ENCODE assay signal across 13 cellular contexts in the genomic region with DNA sequence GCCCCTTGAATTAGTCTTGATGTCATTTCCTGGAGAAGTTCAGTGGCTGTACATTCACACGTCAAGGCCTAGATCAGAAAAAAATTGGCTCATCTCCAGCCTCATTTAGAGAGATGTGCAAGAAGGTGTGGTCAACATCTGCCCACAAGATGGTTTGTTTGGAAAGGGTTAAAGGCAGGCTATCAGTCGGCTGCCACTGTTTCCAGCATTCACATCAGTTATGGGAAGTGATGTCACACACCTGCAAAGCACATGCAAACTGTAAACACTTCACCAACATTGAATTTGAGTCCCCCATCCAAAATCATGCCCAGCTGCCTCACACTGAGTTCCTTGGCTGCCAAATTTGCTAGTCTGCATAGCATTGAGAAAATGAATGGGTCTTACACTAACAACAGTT.
DNase-seq lines count a peak whose midpoint lies in the region; ATAC-seq and TF ChIP-seq lines count a peak whose summit lies in the region.
"Had no signal": no experiment of that assay in that cellular context is flagged by ENCODE, and none has a peak within 500 bp of the region (broad histone marks: within the 10 kb centered on the region; RNA-seq: fewer than 3 reads in every experiment).

No MANE protein-coding gene starts in this region.

- H4K20me1 ChIP-seq in OCI-LY3 (ENCODE audit: insufficient read depth, low read length): no peaks in the 10 kb centered on the region

- H3K36me3 ChIP-seq in OCI-LY3 (replicated peaks; ENCODE audit: low read depth, low read length): no peaks in the 10 kb centered on the region
- no peaks in the 10 kb centered on the region for H3K36me3 ChIP-seq in WERI-Rb-1

- H3K4me1 ChIP-seq in OCI-LY3 (ENCODE audit: low read length): no peaks in the 10 kb centered on the region

- H3K4me1 Mint-ChIP-seq in activated T-cell treated with anti-CD3 and anti-CD28 coated beads, Interleukin-2, amount 50 U/mL, for 72 hours (ENCODE audit: low read depth): no peaks in the 10 kb centered on the region
- H3K4me1 Mint-ChIP-seq: CD4-positive, alpha-beta memory T cell had no signal

- TF ChIP-seq CTCF in OCI-LY3 (IDR thresholded peaks at IDR 0.05; ENCODE audit: low read depth, low read length): no peak
- no peak for TF ChIP-seq CTCF in fibroblast of mammary gland (conservative IDR thresholded peaks at IDR 0.05; ENCODE audit: control insufficient read depth, insufficient read depth, low read depth, low read length)
- no peak for TF ChIP-seq CTCF in WERI-Rb-1 (IDR thresholded peaks at IDR 0.05; ENCODE audit: low read depth, low read length)

- H3K36me3 Mint-ChIP-seq in activated T-cell treated with anti-CD3 and anti-CD28 coated beads, Interleukin-2, amount 50 U/mL, for 72 hours (ENCODE audit: insufficient read depth in 2 of 2): no peaks in the 10 kb centered on the region
- H3K36me3 Mint-ChIP-seq: CD4-positive, alpha-beta memory T cell had no signal

- H3K27me3 Mint-ChIP-seq in activated T-cell treated with anti-CD3 and anti-CD28 coated beads, Interleukin-2, amount 50 U/mL, for 72 hours (ENCODE audit: low read depth): no peaks in the 10 kb centered on the region
- H3K27me3 Mint-ChIP-seq: CD4-positive, alpha-beta memory T cell had no signal

- H3K9me3 Mint-ChIP-seq in activated T-cell treated with anti-CD3 and anti-CD28 coated beads, Interleukin-2, amount 50 U/mL, for 72 hours: peaks cover 0 to 2% of the 10 kb centered on the region in 2 donors

- DNase-seq in NK-92 treated with Interleukin-12 subunit alpha and Interleukin-12 subunit beta, amount 100 ng/mL, for 24 hours (lab: John Stamatoyannopoulos, UW): peak; percentile 7
- no peak for DNase-seq in NK-92 (lab: John Stamatoyannopoulos, UW; ENCODE audit: unreplicated experiment)
- peak; percentile 73 for DNase-seq in NCI-H1092 treated with DMSO at 0.1 percent for 48 hours (lab: John Stamatoyannopoulos, UW)
- DNase-seq in fibroblast of mammary gland (ENCODE audit: low read depth): peak; percentile 6
- DNase-seq in activated T-cell treated with anti-CD3 and anti-CD28 coated beads, Interleukin-2, amount 50 U/mL, for 72 hours: no peak
- DNase-seq in stimulated activated naive CD4-positive, alpha-beta T cell (lab: John Stamatoyannopoulos, UW): no peak
- no peak for DNase-seq in WERI-Rb-1
- DNase-seq: CD4-positive, alpha-beta memory T cell; GF-D8; NCI-H1694 treated with DMSO at 0.1 percent for 48 hours; NCI-H2171; NCI-H526 had no signal

- no peaks in the 10 kb centered on the region for H3K79me2 ChIP-seq in OCI-LY3 (ENCODE audit: low read length)

- peak overlapping the region; percentile 49; the same call in 1 of the 2 replicates for H2AFZ ChIP-seq in OCI-LY3 (ENCODE audit: low read depth, low read length)

- H3K9ac ChIP-seq in OCI-LY3 (ENCODE audit: low read length): no peak overlapping the region

- no peak overlapping the region for H3K27ac Mint-ChIP-seq in activated T-cell treated with anti-CD3 and anti-CD28 coated beads, Interleukin-2, amount 50 U/mL, for 72 hours
- H3K27ac Mint-ChIP-seq: CD4-positive, alpha-beta memory T cell had no signal

- no peak for ATAC-seq in activated T-cell treated with anti-CD3 and anti-CD28 coated beads, Interleukin-2, amount 50 U/mL, for 72 hours (replicated peaks in 1 of 2)

- H3K9me3 ChIP-seq in OCI-LY3 (ENCODE audit: insufficient read depth, low read length): no peaks in the 10 kb centered on the region
- H3K9me3 ChIP-seq in WERI-Rb-1 (ENCODE audit: severe bottlenecking): no peaks in the 10 kb centered on the region

- no peak overlapping the region for H3K4me3 ChIP-seq in OCI-LY3 (ENCODE audit: low read length)
- H3K4me3 ChIP-seq in fibroblast of mammary gland (ENCODE audit: control insufficient read depth, low read depth, low read length): no peak overlapping the region
- H3K4me3 ChIP-seq in WERI-Rb-1 (ENCODE audit: low read depth, low read length): no peak overlapping the region

- no peaks in the 10 kb centered on the region for H3K27me3 ChIP-seq in OCI-LY3 (ENCODE audit: low read depth, low read length)
- no peaks in the 10 kb centered on the region for H3K27me3 ChIP-seq in WERI-Rb-1 (ENCODE audit: insufficient read depth, low read depth, severe bottlenecking)

- H3K27ac ChIP-seq in OCI-LY3 (ENCODE audit: low read length) (no peak overlapping the region), WERI-Rb-1 (no peak overlapping the region)

- H3K4me3 Mint-ChIP-seq in activated T-cell treated with anti-CD3 and anti-CD28 coated beads, Interleukin-2, amount 50 U/mL, for 72 hours: no peak overlapping the region
- H3K4me3 Mint-ChIP-seq: CD4-positive, alpha-beta memory T cell had no signal

- H3K4me2 ChIP-seq in OCI-LY3 (ENCODE audit: low read length): peak overlapping the region; percentile 17; the same call in 1 of the 2 replicates

Comparison
In these comparisons a context has a peak if more than half of its experiments do, and no peak if none do; other contexts are left out.
1. DNase-seq: peak in NK-92 treated with Interleukin-12 subunit alpha and Interleukin-12 subunit beta, amount 100 ng/mL, for 24 hours (single experiment), NCI-H1092 treated with DMSO at 0.1 percent for 48 hours (single experiment) and fibroblast of mammary gland (single experiment); none in NK-92 (single experiment), activated T-cell treated with anti-CD3 and anti-CD28 coated beads, Interleukin-2, amount 50 U/mL, for 72 hours (0 of 2), stimulated activated naive CD4-positive, alpha-beta T cell (0 of 6) and WERI-Rb-1 (single experiment).